ENCODE assay signal across 8 cellular contexts in the genomic region with DNA sequence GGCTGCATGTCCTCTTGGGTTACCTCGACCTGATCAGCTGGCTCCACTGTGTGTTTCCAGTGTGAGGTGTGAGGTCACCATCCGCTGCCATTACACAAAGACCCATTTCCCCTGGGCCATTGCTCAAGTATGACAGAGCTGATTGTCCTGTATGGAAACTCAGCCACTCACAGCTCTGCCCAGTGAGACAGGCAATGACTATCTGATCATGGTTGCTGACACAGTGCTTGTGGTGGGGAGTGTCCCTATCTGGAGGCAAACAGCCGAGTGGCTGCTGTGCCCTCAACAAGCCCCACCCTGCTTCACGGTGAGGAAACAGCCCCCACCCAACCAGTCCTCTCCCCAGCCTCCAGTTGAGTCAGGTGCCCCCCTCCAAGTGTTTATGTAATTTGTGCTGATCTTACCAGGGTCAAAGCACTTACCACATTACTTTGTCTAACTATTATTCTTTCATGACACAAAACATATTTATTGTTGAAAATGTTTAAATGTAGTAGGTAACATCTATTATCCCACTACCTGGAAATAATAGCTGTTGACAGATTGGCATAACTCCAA. TPM values are rescaled to one million over a fixed set of nuclear protein-coding genes. Genes with fewer than 3 reads are reported as not detected.
DNase-seq lines count a peak whose midpoint lies in the region; ATAC-seq, FAIRE-seq and TF ChIP-seq lines count a peak whose summit lies in the region.

No MANE protein-coding gene starts in this region.

- H3K27ac ChIP-seq in WERI-Rb-1 (peak overlapping the region; percentile 49), spleen (peak overlapping the region in 7 of 8 donors; percentile 92 to 97 (median 96)), prostate gland (no peak overlapping the region)
- peak overlapping the region; percentile 43 for H3K27ac ChIP-seq in effector memory CD4-positive, alpha-beta T cell (ENCODE audit: insufficient read depth, low read length, poor library complexity, severe bottlenecking)

- H3K4me3 ChIP-seq in WERI-Rb-1 (ENCODE audit: low read depth, low read length) (no peak overlapping the region), spleen (peak overlapping the region in 1 of 8 donors; percentile 39), prostate gland (no peak overlapping the region)
- no peak overlapping the region for H3K4me3 ChIP-seq in effector memory CD4-positive, alpha-beta T cell (ENCODE audit: insufficient read depth, low read depth, low read length, poor library complexity, severe bottlenecking)

- ATAC-seq in HG03135 (IDR thresholded peaks at IDR 0.05; ENCODE audit: unreplicated experiment), result no peak

- TF ChIP-seq CTCF in WERI-Rb-1 (IDR thresholded peaks at IDR 0.05; ENCODE audit: low read depth, low read length) (no peak), spleen (IDR thresholded peaks at IDR 0.05 in 8 of 11, conservative IDR thresholded peaks at IDR 0.05 in 3 of 11) (no peak), prostate gland (IDR thresholded peaks at IDR 0.05) (no peak)

- FAIRE-seq in urothelium cell line (lab: Jason Lieb, UNC), result no peak

- no peaks in the 10 kb centered on the region for H3K9me3 ChIP-seq in WERI-Rb-1 (ENCODE audit: severe bottlenecking)
- H3K9me3 ChIP-seq in effector memory CD4-positive, alpha-beta T cell (ENCODE audit: control insufficient read depth, low read length), result no peaks in the 10 kb centered on the region
- H3K9me3 ChIP-seq in spleen, result no peaks in the 10 kb centered on the region
- no peaks in the 10 kb centered on the region for H3K9me3 ChIP-seq in prostate gland

- H3K27me3 ChIP-seq in WERI-Rb-1 (ENCODE audit: insufficient read depth, low read depth, severe bottlenecking) (no peaks in the 10 kb centered on the region), spleen (replicated peaks in 1 of 7) (no peaks in the 10 kb centered on the region), prostate gland (replicated peaks; ENCODE audit: insufficient read depth) (no peaks in the 10 kb centered on the region)
- no peaks in the 10 kb centered on the region for H3K27me3 ChIP-seq in effector memory CD4-positive, alpha-beta T cell (replicated peaks; ENCODE audit: control insufficient read depth, insufficient read depth, low read length, poor library complexity, severe bottlenecking)

- DNase-seq in HT1080 (ENCODE audit: low read depth), result peak; percentile 31
- DNase-seq in WERI-Rb-1, result peak; percentile 61
- peak; percentile 54 to 72 (median 63) for DNase-seq in effector memory CD4-positive, alpha-beta T cell
- DNase-seq in spleen, result peak; percentile 89
- no peak for DNase-seq in DMS 273 (lab: John Stamatoyannopoulos, UW; ENCODE audit: unreplicated experiment)
- no peak for DNase-seq in urothelium cell line (ENCODE audit: low spot score)
- no peak for DNase-seq in prostate gland (ENCODE audit: low spot score)

- intact Hi-C loops in spleen (cut with DNase I; ENCODE audit: low total_unique reads), result no loop called here
- intact Hi-C loops in prostate gland (cut with DNase I), result no loop called here

- H3K36me3 ChIP-seq in WERI-Rb-1, result no peaks in the 10 kb centered on the region
- H3K36me3 ChIP-seq in effector memory CD4-positive, alpha-beta T cell (ENCODE audit: control insufficient read depth, insufficient read depth, low read length), result no peaks in the 10 kb centered on the region
- H3K36me3 ChIP-seq in spleen, result peaks cover 0 to 26% (median 0%) of the 10 kb centered on the region in 6 donors
- H3K36me3 ChIP-seq in prostate gland, result no peaks in the 10 kb centered on the region

- TF ChIP-seq POLR2A in spleen (IDR thresholded peaks at IDR 0.05) (no peak), prostate gland (IDR thresholded peaks at IDR 0.05) (no peak)

- peaks cover 72% of the 10 kb centered on the region for H3K4me1 ChIP-seq in effector memory CD4-positive, alpha-beta T cell (ENCODE audit: control insufficient read depth, insufficient read depth, low read length, poor library complexity, severe bottlenecking)
- peaks cover 45 to 100% (median 96%) of the 10 kb centered on the region in 6 donors for H3K4me1 ChIP-seq in spleen
- peaks cover 8% of the 10 kb centered on the region for H3K4me1 ChIP-seq in prostate gland (replicated peaks)

- WGBS in spleen, 5 donors, result 20 to 46% (median 32%) methylated on average over 4 of the region's 4 CpGs
- WGBS in prostate gland, result 64% methylated on average over 4 of the region's 4 CpGs

RNA-seq across cellular contexts. Expression of a gene that starts 11.7 kb away (rescaled TPM):
- 0.60 and 1.0 TPM in 2 replicates for total RNA-seq in HT1080 (2014; rRNA removed; shearing (Covaris generic))
- polyA plus RNA-seq in HT1080 (2015; cell fraction: cytosol; rRNA removed), result 0.32 and 0.42 TPM in 2 replicates
- polyA plus RNA-seq in HT1080 (2015; cell fraction: nucleus; rRNA removed), result 7.2 and 8.4 TPM in 2 replicates
- total RNA-seq in spleen, result 10 to 100 TPM; 13.5 to 30.0 (median 21.2) TPM
- polyA plus RNA-seq in spleen, result 10 to 100 TPM in 2 of 3 donors, 1 to 10 TPM in 1; 6.2 to 12.4 (median 11.9) TPM
- 10 to 100 TPM; 34.6 to 53.5 TPM for total RNA-seq in prostate gland

Comparison
In these comparisons a context has a peak if more than half of its experiments do, and no peak if none do; other contexts are left out.
1. DNase-seq: peak in HT1080 (single experiment), WERI-Rb-1 (single experiment), effector memory CD4-positive, alpha-beta T cell (3 of 3) and spleen (single experiment); none in DMS 273 (single experiment), urothelium cell line (single experiment) and prostate gland (single experiment).
2. H3K27ac ChIP-seq: peak in WERI-Rb-1 (single experiment), effector memory CD4-positive, alpha-beta T cell (single experiment) and spleen (7 of 8); none in prostate gland (0 of 2).